In the genomic region with DNA sequence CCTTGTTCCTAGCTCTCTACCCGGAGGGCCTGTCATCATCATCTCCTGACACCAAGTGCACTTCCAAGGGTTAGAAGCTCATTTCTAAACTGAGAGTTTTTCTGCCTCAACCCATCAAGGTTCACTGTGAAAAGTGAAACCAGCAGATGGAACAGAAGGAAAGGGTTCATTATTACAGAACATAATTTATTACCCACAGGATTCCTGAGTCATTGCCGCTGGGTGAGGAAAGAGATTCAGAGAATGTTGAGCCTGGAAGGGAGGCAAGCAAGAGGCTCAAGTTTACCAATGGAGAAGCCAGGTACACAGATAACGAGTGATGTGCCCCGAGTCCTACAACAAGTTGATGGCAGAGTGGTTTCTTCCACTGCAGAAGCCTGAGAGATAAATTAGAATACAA, we compare ENCODE assay signal across 16 cellular contexts.
DNase-seq lines count a peak whose midpoint lies in the region; TF ChIP-seq lines count a peak whose summit lies in the region.
"Had no signal": no experiment of that assay in that cellular context is flagged by ENCODE, and none has a peak within 500 bp of the region (broad histone marks: within the 10 kb centered on the region; RNA-seq: fewer than 3 reads in every experiment).

No MANE protein-coding gene starts in this region.

- H3K9me3 Mint-ChIP-seq in mesothelial cell of epicardium (no peaks in the 10 kb centered on the region), type B pancreatic cell (no peaks in the 10 kb centered on the region), endodermal cell (no peaks in the 10 kb centered on the region)
- H3K9me3 Mint-ChIP-seq: CD4-positive, alpha-beta T cell had no signal

- H3K27me3 ChIP-seq in Peyer's patch (no peaks in the 10 kb centered on the region), endodermal cell (ENCODE audit: control insufficient read depth, insufficient read depth, low read length, poor library complexity, severe bottlenecking) (no peaks in the 10 kb centered on the region), WERI-Rb-1 (ENCODE audit: insufficient read depth, low read depth, severe bottlenecking) (no peaks in the 10 kb centered on the region)

- H3K9me3 ChIP-seq in Peyer's patch = no peaks in the 10 kb centered on the region
- no peaks in the 10 kb centered on the region for H3K9me3 ChIP-seq in endodermal cell (ENCODE audit: control insufficient read depth, low read length)
- H3K9me3 ChIP-seq in WERI-Rb-1 (ENCODE audit: severe bottlenecking) = no peaks in the 10 kb centered on the region
- H3K9me3 ChIP-seq: HAP-1 had no signal

- no peak overlapping the region for H3K9ac ChIP-seq in endodermal cell (ENCODE audit: extremely low read depth, low read length, poor library complexity, severe bottlenecking)

- H3K4me3 ChIP-seq in Peyer's patch = no peak overlapping the region
- no peak overlapping the region for H3K4me3 ChIP-seq in endodermal cell (ENCODE audit: low read length)
- no peak overlapping the region for H3K4me3 ChIP-seq in WERI-Rb-1 (ENCODE audit: low read depth, low read length)
- H3K4me3 ChIP-seq: HAP-1 had no signal

- H3K4me1 ChIP-seq in Peyer's patch (no peaks in the 10 kb centered on the region), endodermal cell (ENCODE audit: control insufficient read depth, insufficient read depth, low read length) (peaks cover 13% of the 10 kb centered on the region)
- H3K4me1 ChIP-seq: HAP-1 had no signal

- H3K27me3 Mint-ChIP-seq in mesothelial cell of epicardium (ENCODE audit: low read depth) (no peaks in the 10 kb centered on the region), type B pancreatic cell (peaks cover 3% of the 10 kb centered on the region), endodermal cell (ENCODE audit: insufficient read depth) (peaks cover 5% of the 10 kb centered on the region)
- H3K27me3 Mint-ChIP-seq: B cell; CD4-positive, alpha-beta T cell had no signal

- H3K36me3 Mint-ChIP-seq in mesothelial cell of epicardium (no peaks in the 10 kb centered on the region), type B pancreatic cell (no peaks in the 10 kb centered on the region), endodermal cell (ENCODE audit: low read depth) (no peaks in the 10 kb centered on the region)

- 81 to 92% methylated on average over 2 to 4 of the region's 4 CpGs for WGBS in endodermal cell (ENCODE audit: insufficient coverage in 1 of 2, insufficient read length in 1 of 2), 2 experiments

- H3K4me3 Mint-ChIP-seq in mesothelial cell of epicardium = no peak overlapping the region
- H3K4me3 Mint-ChIP-seq in type B pancreatic cell = no peak overlapping the region
- H3K4me3 Mint-ChIP-seq in endodermal cell = no peak overlapping the region
- H3K4me3 Mint-ChIP-seq: B cell; CD4-positive, alpha-beta T cell had no signal

- no peak overlapping the region for H3K27ac ChIP-seq in Peyer's patch
- no peak overlapping the region for H3K27ac ChIP-seq in endodermal cell (ENCODE audit: low read depth, low read length)
- H3K27ac ChIP-seq in WERI-Rb-1 = no peak overlapping the region

- no peak for TF ChIP-seq CTCF in mesothelial cell of epicardium (IDR thresholded peaks at IDR 0.05; ENCODE audit: unreplicated experiment)
- no peak for TF ChIP-seq CTCF in type B pancreatic cell (conservative IDR thresholded peaks at IDR 0.05)
- no peak for TF ChIP-seq CTCF in Peyer's patch (IDR thresholded peaks at IDR 0.05)
- TF ChIP-seq CTCF in endodermal cell (conservative IDR thresholded peaks at IDR 0.05) = no peak
- TF ChIP-seq CTCF in WERI-Rb-1 (IDR thresholded peaks at IDR 0.05; ENCODE audit: low read depth, low read length) = no peak

- H3K4me1 Mint-ChIP-seq in mesothelial cell of epicardium (peaks cover 26% of the 10 kb centered on the region), type B pancreatic cell (ENCODE audit: unreplicated experiment) (peaks cover 39% of the 10 kb centered on the region), endodermal cell (peaks cover 18% of the 10 kb centered on the region)

- H3K36me3 ChIP-seq in Peyer's patch (no peaks in the 10 kb centered on the region), endodermal cell (ENCODE audit: control insufficient read depth, insufficient read depth, low read length) (no peaks in the 10 kb centered on the region), WERI-Rb-1 (no peaks in the 10 kb centered on the region)
- H3K36me3 ChIP-seq: HAP-1 had no signal

- H3K27ac Mint-ChIP-seq in mesothelial cell of epicardium = peak overlapping the region; percentile 33
- peak overlapping the region; percentile 52 for H3K27ac Mint-ChIP-seq in type B pancreatic cell
- H3K27ac Mint-ChIP-seq in endodermal cell = no peak overlapping the region
- H3K27ac Mint-ChIP-seq: B cell; CD4-positive, alpha-beta T cell had no signal

- TF ChIP-seq POLR2A in Peyer's patch (IDR thresholded peaks at IDR 0.05) = no peak

- DNase-seq in H4 (ENCODE audit: low spot score) (peak; percentile 31), NOMO-1 treated with dmso at 0.1 percent for 144 hours (lab: John Stamatoyannopoulos, UW; ENCODE audit: unreplicated experiment) (peak; percentile 7), mesothelial cell of epicardium (ENCODE audit: low spot score in 2 of 2, unreplicated experiment in 2 of 2) (no peak), type B pancreatic cell (ENCODE audit: extremely low spot score, unreplicated experiment) (no peak), Peyer's patch (no peak), endodermal cell (no peak), WERI-Rb-1 (no peak)
- DNase-seq: CD4-positive, alpha-beta T cell; DMS79; NCI-H1105 treated with DMSO at 0.1 percent for 48 hours; NCI-H187 treated with DMSO at 0.1 percent for 48 hours; NCI-H510A; NCI-H774; SHP77 treated with DMSO at 0.1 percent for 48 hours had no signal

Comparison
In these comparisons a context has a peak if more than half of its experiments do, and no peak if none do; other contexts are left out.
1. DNase-seq: peak in H4 (single experiment) and NOMO-1 treated with dmso at 0.1 percent for 144 hours (single experiment); none in mesothelial cell of epicardium (0 of 2), type B pancreatic cell (single experiment), Peyer's patch (0 of 3), endodermal cell (single experiment) and WERI-Rb-1 (single experiment).